ENCODE assay signal across 11 cellular contexts in genomic region chr12:120115066-120115465, GRCh38. TPM values are rescaled to one million over a fixed set of nuclear protein-coding genes. Genes with fewer than 3 reads are reported as not detected.
A peak's percentile ranks its signal among the peaks of the same experiment; 100 is the strongest.
DNase-seq lines count a peak whose midpoint lies in the region; ATAC-seq and TF ChIP-seq lines count a peak whose summit lies in the region.
"Had no signal": no experiment of that assay in that cellular context is flagged by ENCODE, and none has a peak within 500 bp of the region (broad histone marks: within the 10 kb centered on the region; RNA-seq: fewer than 3 reads in every experiment).

No MANE protein-coding gene starts in this region.

- no peak for TF ChIP-seq RAD21 in SK-N-SH (IDR thresholded peaks at IDR 0.05; ENCODE audit: low read length)

- peak overlapping the region; percentile 98 for H3K4me2 ChIP-seq in SK-N-SH

- H3K4me3 Mint-ChIP-seq in activated B cell treated with CpG ODN at 0.5 μM for 24 hours = peak overlapping the region; percentile 95
- peak overlapping the region; percentile 96 for H3K4me3 Mint-ChIP-seq in stimulated activated memory B cell treated with anti-CD40 and anti-IgM and Interleukin-4, amounts not matched to agents 10 μg/mL and 1 μg/mL and 100 μg/mL, for 72 hours

- ATAC-seq in SK-N-SH treated with all-trans-retinoic acid at 6 μM for 48 hours (no peak), activated B cell treated with CpG ODN at 0.5 μM for 24 hours (ENCODE audit: low read depth) (no peak), GM19395 (IDR thresholded peaks at IDR 0.05; ENCODE audit: unreplicated experiment) (no peak), GM18873 (IDR thresholded peaks at IDR 0.05; ENCODE audit: low FRiP score, unreplicated experiment) (no peak)
- no peak for ATAC-seq in stimulated activated memory B cell treated with anti-CD40 and anti-IgM and Interleukin-4, amounts not matched to agents 10 μg/mL and 1 μg/mL and 100 μg/mL, for 72 hours
- ATAC-seq: activated CD4-positive, CD25-positive, alpha-beta regulatory T cell treated with anti-CD3 and anti-CD28 coated beads, Interleukin-2, amount 50 U/mL, for 24 hours had no signal

- peaks cover 87% of the 10 kb centered on the region for H3K79me2 ChIP-seq in SK-N-SH (ENCODE audit: insufficient read depth)

- CTCF ChIA-PET in SK-N-SH (lab: Yijun Ruan, JAX) (interaction anchor here (0.8 kb wide), 1 partner anchor 28 kb away, joined by 3 read pairs; no protein-coding TSS in a partner anchor), activated B cell treated with CpG ODN at 0.5 μM for 24 hours (lab: Charles Lee) (no interaction called here)

- no peak for TF ChIP-seq CTCF in SK-N-SH (IDR thresholded peaks at IDR 0.05)
- no peak for TF ChIP-seq CTCF in activated B cell treated with CpG ODN at 0.5 μM for 24 hours (IDR thresholded peaks at IDR 0.05)
- TF ChIP-seq CTCF in foreskin fibroblast (IDR thresholded peaks at IDR 0.05; ENCODE audit: low read depth, low read length) = no peak

- 0 out of 2 replicates have a peak overlapping the region, but pooled peaks have one; percentile 84 for H3K9ac ChIP-seq in SK-N-SH

- H3K36me3 ChIP-seq in SK-N-SH (replicated peaks in 1 of 2; ENCODE audit: control insufficient read depth in 1 of 2, insufficient read depth in 2 of 2, low read length in 1 of 2) = peaks cover 0 to 2% of the 10 kb centered on the region in 2 experiments

- H3K27me3 ChIP-seq in SK-N-SH (ENCODE audit: insufficient read depth) = no peaks in the 10 kb centered on the region

- H3K4me1 Mint-ChIP-seq in activated B cell treated with CpG ODN at 0.5 μM for 24 hours = peaks cover 78% of the 10 kb centered on the region
- H3K4me1 Mint-ChIP-seq in stimulated activated memory B cell treated with anti-CD40 and anti-IgM and Interleukin-4, amounts not matched to agents 10 μg/mL and 1 μg/mL and 100 μg/mL, for 72 hours = peaks cover 82% of the 10 kb centered on the region

- H4K20me1 ChIP-seq in SK-N-SH (ENCODE audit: insufficient read depth) = peaks cover 61% of the 10 kb centered on the region

- no peak overlapping the region for H2AFZ ChIP-seq in SK-N-SH (ENCODE audit: low read depth)

- no peak overlapping the region for H3K27ac ChIP-seq in SK-N-SH (ENCODE audit: low read depth in 2 of 2, low read length in 1 of 2)

- peaks cover 22% of the 10 kb centered on the region for H3F3A ChIP-seq in SK-N-SH (replicated peaks; ENCODE audit: insufficient read depth)

- 96% methylated on average over 3 of the region's 3 CpGs for WGBS in SK-N-SH (ENCODE audit: low lambda C conversion rate)

- H3K9me3 Mint-ChIP-seq in activated B cell treated with CpG ODN at 0.5 μM for 24 hours = no peaks in the 10 kb centered on the region
- H3K9me3 Mint-ChIP-seq in stimulated activated memory B cell treated with anti-CD40 and anti-IgM and Interleukin-4, amounts not matched to agents 10 μg/mL and 1 μg/mL and 100 μg/mL, for 72 hours = no peaks in the 10 kb centered on the region

- no peaks in the 10 kb centered on the region for H3K9me3 ChIP-seq in SK-N-SH

- H3K27me3 Mint-ChIP-seq in activated B cell treated with CpG ODN at 0.5 μM for 24 hours = no peaks in the 10 kb centered on the region
- no peaks in the 10 kb centered on the region for H3K27me3 Mint-ChIP-seq in stimulated activated memory B cell treated with anti-CD40 and anti-IgM and Interleukin-4, amounts not matched to agents 10 μg/mL and 1 μg/mL and 100 μg/mL, for 72 hours

- H3K4me3 ChIP-seq in SK-N-SH (ENCODE audit: low read depth in 2 of 2, low read length in 1 of 2) (peak overlapping the region; percentile 71 to 94; a peak in 3 of 4 replicates), foreskin fibroblast (ENCODE audit: low read depth in 1 of 2, low read length in 2 of 2) (peak overlapping the region; percentile 99 to 100)

- H3K36me3 Mint-ChIP-seq in activated B cell treated with CpG ODN at 0.5 μM for 24 hours (ENCODE audit: low read depth) = peaks cover 23% of the 10 kb centered on the region
- H3K36me3 Mint-ChIP-seq in stimulated activated memory B cell treated with anti-CD40 and anti-IgM and Interleukin-4, amounts not matched to agents 10 μg/mL and 1 μg/mL and 100 μg/mL, for 72 hours = peaks cover 41% of the 10 kb centered on the region

- TF ChIP-seq EP300 in SK-N-SH (IDR thresholded peaks at IDR 0.05; ENCODE audit: borderline replicate concordance in 1 of 2, low read depth in 1 of 2, low read length in 1 of 2) = no peak

- POLR2A ChIA-PET in SK-N-SH (lab: Yijun Ruan, JAX) = interaction anchor here (1.0 kb wide), 1 partner anchor 12 kb away, joined by 3 read pairs; no protein-coding TSS in a partner anchor
- POLR2A ChIA-PET in activated B cell treated with CpG ODN at 0.5 μM for 24 hours (lab: Charles Lee) = interaction anchor here (1.2 to 9.4 kb wide), 3 partner anchors 18 to 177 kb away, joined by 3 to 91 read pairs (median 59); partner anchors contain the start of genes RNU4-1, RNU4-2 and RPLP0

- intact Hi-C loops in activated B cell treated with CpG ODN at 0.5 μM for 24 hours (cut with micrococcal nuclease) = loop anchor here (5.0 to 10.0 kb wide), 2 partner anchors 177 to 320 kb away; partner anchors contain the start of genes COX6A1, RNU4-1 and RNU4-2

- H3K4me1 ChIP-seq in SK-N-SH (ENCODE audit: control insufficient read depth in 1 of 2, insufficient read depth in 2 of 2, low read depth in 1 of 2, low read length in 1 of 2) = peaks cover 18 to 24% of the 10 kb centered on the region in 2 experiments

- no peak for DNase-seq in SK-N-SH
- no peak for DNase-seq in activated B cell treated with CpG ODN at 0.5 μM for 24 hours
- no peak for DNase-seq in foreskin fibroblast
- no peak for DNase-seq in HuH-7 (ENCODE audit: low spot score)
- DNase-seq: 8988T, MV-4-11 had no signal

- H3K27ac Mint-ChIP-seq in activated B cell treated with CpG ODN at 0.5 μM for 24 hours = peak overlapping the region; percentile 9
- H3K27ac Mint-ChIP-seq in stimulated activated memory B cell treated with anti-CD40 and anti-IgM and Interleukin-4, amounts not matched to agents 10 μg/mL and 1 μg/mL and 100 μg/mL, for 72 hours = no peak overlapping the region

- no peaks in the 10 kb centered on the region for H3K9me2 ChIP-seq in SK-N-SH

TF ChIP-seq in SK-N-SH, 30 proteins besides CTCF, POLR2A, EP300 and RAD21 (continues in another document):
- TF ChIP-seq MXI1 (IDR thresholded peaks at IDR 0.05; ENCODE audit: low read depth, low read length) (no peak), REST (IDR thresholded peaks at IDR 0.05; ENCODE audit: low read depth, low read length) (no peak), TEAD4 (IDR thresholded peaks at IDR 0.05; ENCODE audit: borderline replicate concordance, insufficient read depth) (no peak), RFX5 (IDR thresholded peaks at IDR 0.05; ENCODE audit: low read length) (no peak)

TF ChIP-seq in SK-N-SH treated with all-trans-retinoic acid at 6 μM for 48 hours, 23 proteins besides CTCF, POLR2A, EP300 and RAD21:
- no peak for TF ChIP-seq BACH2 (CRISPR knock-in tag; IDR thresholded peaks at IDR 0.05; ENCODE audit: borderline replicate concordance)
- no peak for TF ChIP-seq CSRNP3 (CRISPR knock-in tag; IDR thresholded peaks at IDR 0.05)
- TF ChIP-seq POU6F1 (CRISPR knock-in tag; IDR thresholded peaks at IDR 0.05; ENCODE audit: borderline replicate concordance, low read depth) = no peak
- no peak for TF ChIP-seq PATZ1 (CRISPR knock-in tag; IDR thresholded peaks at IDR 0.05; ENCODE audit: borderline replicate concordance)
- TF ChIP-seq ZNF8 (CRISPR knock-in tag; IDR thresholded peaks at IDR 0.05) = no peak

RNA-seq across cellular contexts. Expression of gene RAB35, which starts 1.5 kb away (rescaled TPM):
- 41.8 and 45.3 TPM in 2 replicates for polyA plus RNA-seq in SK-N-SH (2012; rRNA removed)
- 31.1 and 37.3 TPM in 2 replicates for polyA plus RNA-seq in SK-N-SH (2012; cell fraction: cytosol; rRNA removed)
- polyA plus RNA-seq in SK-N-SH (2012; cell fraction: nucleus; rRNA removed) = 50.4 and 51.7 TPM in 2 replicates
- total RNA-seq in activated B cell treated with CpG ODN at 0.5 μM for 24 hours = 43.8 and 45.6 TPM in 2 replicates
